Comparison of ENCODE assay signal across 20 cellular contexts in genomic region chr6:41743406-41744235, GRCh38. TPM values are rescaled to one million over a fixed set of nuclear protein-coding genes. Genes with fewer than 3 reads are reported as not detected.
DNase-seq lines count a peak whose midpoint lies in the region; ATAC-seq and TF ChIP-seq lines count a peak whose summit lies in the region.
"Had no signal": no experiment of that assay in that cellular context is flagged by ENCODE, and none has a peak within 500 bp of the region (broad histone marks: within the 10 kb centered on the region; RNA-seq: fewer than 3 reads in every experiment).

No MANE protein-coding gene starts in this region.

- ATAC-seq in Right ventricle myocardium superior (ENCODE audit: poor library complexity) (no peak), lower lobe of right lung (no peak), upper lobe of right lung (no peak), GM21786 (IDR thresholded peaks at IDR 0.05; ENCODE audit: unreplicated experiment) (no peak), HG03571 (IDR thresholded peaks at IDR 0.05; ENCODE audit: unreplicated experiment) (no peak)

- peak; percentile 9 for DNase-seq in Right ventricle myocardium superior
- no peak for DNase-seq in right atrium auricular region (ENCODE audit: low spot score)
- peak; percentile 31 for DNase-seq in lower lobe of right lung
- DNase-seq in upper lobe of right lung: no peak
- DNase-seq: AML-193, DMS79 treated with DMSO at 0.1 percent for 48 hours, MG63, NCI-H1048, NCI-H1436 treated with DMSO at 0.1 percent for 48 hours, NCI-H2029 treated with DMSO at 0.1 percent for 48 hours, NCI-H2171 treated with DMSO at 0.1 percent for 48 hours, NCI-H446, NCI-H526 treated with DMSO at 0.1 percent for 48 hours, SHP77 had no signal

- no peaks in the 10 kb centered on the region for H3K36me3 ChIP-seq in right atrium auricular region
- no peaks in the 10 kb centered on the region for H3K36me3 ChIP-seq in lower lobe of right lung
- no peaks in the 10 kb centered on the region for H3K36me3 ChIP-seq in upper lobe of right lung
- H3K36me3 ChIP-seq: MG63 had no signal

- H3K9me3 ChIP-seq in right atrium auricular region (no peaks in the 10 kb centered on the region), lower lobe of right lung (no peaks in the 10 kb centered on the region), upper lobe of right lung (no peaks in the 10 kb centered on the region)
- H3K9me3 ChIP-seq: MG63 had no signal

- H3K4me3 ChIP-seq in right atrium auricular region (no peak overlapping the region), lower lobe of right lung (peak overlapping the region; percentile 27), upper lobe of right lung (peak overlapping the region; percentile 14)
- H3K4me3 ChIP-seq: MG63, SK-N-MC had no signal

- no peaks in the 10 kb centered on the region for H3K4me1 ChIP-seq in right atrium auricular region
- peaks cover 8% of the 10 kb centered on the region for H3K4me1 ChIP-seq in lower lobe of right lung
- H3K4me1 ChIP-seq in upper lobe of right lung: no peaks in the 10 kb centered on the region

- H3K27me3 ChIP-seq in right atrium auricular region (no peaks in the 10 kb centered on the region), lower lobe of right lung (ENCODE audit: low read depth) (no peaks in the 10 kb centered on the region), upper lobe of right lung (no peaks in the 10 kb centered on the region)
- H3K27me3 ChIP-seq: MG63 had no signal

- no peak overlapping the region for H3K27ac ChIP-seq in right atrium auricular region
- H3K27ac ChIP-seq in lower lobe of right lung: no peak overlapping the region
- no peak overlapping the region for H3K27ac ChIP-seq in upper lobe of right lung
- H3K27ac ChIP-seq: 22Rv1, SK-N-MC had no signal

- TF ChIP-seq CTCF in right atrium auricular region (IDR thresholded peaks at IDR 0.05): no peak
- no peak for TF ChIP-seq CTCF in lower lobe of right lung (IDR thresholded peaks at IDR 0.05)
- TF ChIP-seq CTCF in upper lobe of right lung (IDR thresholded peaks at IDR 0.05): no peak

- intact Hi-C loops in Right ventricle myocardium superior (cut with DNase I) (no loop called here), lower lobe of right lung (cut with DNase I) (no loop called here), upper lobe of right lung (cut with DNase I) (no loop called here)

RNA-seq across cellular contexts. Expression of gene PGC, which starts 3.6 kb away (rescaled TPM):
- total RNA-seq in Right ventricle myocardium superior (not detected), right atrium auricular region (not detected), lower lobe of right lung (947 TPM), upper lobe of right lung (1,050 TPM)
- total RNA-seq: G401, H1 had no signal

RNA-seq across cellular contexts. Expression of gene TFEB, which starts 8.2 kb away (rescaled TPM):
- total RNA-seq in Right ventricle myocardium superior (40.7 TPM), right atrium auricular region (10 to 100 TPM; 31.5 to 35.8 TPM), lower lobe of right lung (36.5 TPM), upper lobe of right lung (40.3 TPM)

RNA-seq across cellular contexts. Expression of gene FRS3, which starts 36.1 kb away (rescaled TPM):
- total RNA-seq in Right ventricle myocardium superior (4.8 TPM), right atrium auricular region (1 to 10 TPM; 2.6 to 3.4 TPM), lower lobe of right lung (5.9 TPM), upper lobe of right lung (8.5 TPM)

RNA-seq across cellular contexts. Expression of gene PRICKLE4, which starts 37.0 kb away (rescaled TPM):
- total RNA-seq in Right ventricle myocardium superior (4.0 TPM), right atrium auricular region (1 to 10 TPM; 4.3 to 5.6 TPM), lower lobe of right lung (12.1 TPM), upper lobe of right lung (14.2 TPM)
- total RNA-seq: G401 had no signal

RNA-seq across cellular contexts. Expression of gene TOMM6, which starts 43.9 kb away (rescaled TPM):
- 218 TPM for total RNA-seq in Right ventricle myocardium superior
- 100 to 1,000 TPM; 130 to 172 TPM for total RNA-seq in right atrium auricular region
- 134 TPM for total RNA-seq in lower lobe of right lung
- total RNA-seq in upper lobe of right lung: 138 TPM

Comparison
In these comparisons a context has a peak if more than half of its experiments do, and no peak if none do; other contexts are left out.
1. DNase-seq: peak in Right ventricle myocardium superior (single experiment) and lower lobe of right lung (single experiment); none in right atrium auricular region (single experiment) and upper lobe of right lung (single experiment).
2. H3K4me3 ChIP-seq: peak in lower lobe of right lung (single experiment) and upper lobe of right lung (single experiment); none in right atrium auricular region (0 of 2).
3. RNA of gene PGC, which starts 3.6 kb away (total RNA-seq): 1,050 TPM in upper lobe of right lung (single experiment) and 947 TPM in lower lobe of right lung (single experiment); not detected in Right ventricle myocardium superior (single experiment) and not detected in right atrium auricular region; every median in the first group is over 100 times any median in the second.